ENCODE assay signal across 15 cellular contexts in genomic region chr9:137298983-137299521, GRCh38. TPM values are rescaled to one million over a fixed set of nuclear protein-coding genes. Genes with fewer than 3 reads are reported as not detected.
DNase-seq lines count a peak whose midpoint lies in the region; ATAC-seq and TF ChIP-seq lines count a peak whose summit lies in the region.
"Had no signal": no experiment of that assay in that cellular context is flagged by ENCODE, and none has a peak within 500 bp of the region (broad histone marks: within the 10 kb centered on the region; RNA-seq: fewer than 3 reads in every experiment).

No MANE protein-coding gene starts in this region.

- POLR2A ChIA-PET in WTC11 (lab: Charles Lee): interaction anchor here (1.0 kb wide), 1 partner anchor 58 kb away, joined by 3 read pairs; the partner anchor contains the start of gene TUBB4B

- no peak for TF ChIP-seq CTCF in BE2C (IDR thresholded peaks at IDR 0.05; ENCODE audit: low read depth, low read length)
- TF ChIP-seq CTCF in WTC11 (IDR thresholded peaks at IDR 0.05): no peak

- H3K23ac ChIP-seq in neuronal stem cell (ENCODE audit: low read depth, low read length, poor library complexity): no peak overlapping the region

- peak overlapping the region; percentile 58 for H2BK5ac ChIP-seq in neuronal stem cell (ENCODE audit: low read length)

- CTCF ChIA-PET in WTC11 (lab: Charles Lee): interaction anchor here (0.9 to 3.8 kb wide), 7 partner anchors 8 to 163 kb away, joined by 3 to 22 read pairs (median 4); partner anchors contain the start of genes ENTPD8, EXD3 and NOXA1

- intact Hi-C loops in left ventricle myocardium superior (cut with micrococcal nuclease): no loop called here
- intact Hi-C loops in posterior cingulate gyrus (cut with DNase I): loop anchor here (10.0 kb wide), 1 partner anchor 226 kb away; no protein-coding TSS in a partner anchor

- peaks cover 8% of the 10 kb centered on the region for H3K79me1 ChIP-seq in neuronal stem cell (ENCODE audit: low read depth, low read length)

- H3K36me3 Mint-ChIP-seq in WTC11: peaks cover 2% of the 10 kb centered on the region; the same call in 1 of the 2 replicates
- H3K36me3 Mint-ChIP-seq in T-helper 2 cell treated with Interferon-gamma antibody and Interleukin-4, amounts not matched to agents 5 μg/mL and 100 μg/mL, for 36 hours (ENCODE audit: low read depth): no peaks in the 10 kb centered on the region

- no peak overlapping the region for H4K91ac ChIP-seq in neuronal stem cell (ENCODE audit: low read depth, low read length, poor library complexity)

- peak overlapping the region; percentile 85 for H2AK5ac ChIP-seq in neuronal stem cell (ENCODE audit: low read depth, low read length)

- H3K4me3 ChIP-seq in BE2C (ENCODE audit: low read depth, low read length) (no peak overlapping the region), neuronal stem cell (ENCODE audit: low read length in 2 of 2) (peak overlapping the region; percentile 68 to 95)

- no peak overlapping the region for H3K14ac ChIP-seq in neuronal stem cell (ENCODE audit: low read length)

- H3K4ac ChIP-seq in neuronal stem cell (ENCODE audit: low read length): no peak overlapping the region

- H3K36me3 ChIP-seq in BE2C: no peaks in the 10 kb centered on the region
- peaks cover 5 to 14% of the 10 kb centered on the region in 2 donors for H3K36me3 ChIP-seq in neuronal stem cell (replicated peaks in 1 of 2; ENCODE audit: control insufficient read depth in 2 of 2, insufficient read depth in 2 of 2, low read length in 2 of 2)
- H3K36me3 ChIP-seq: neutrophil had no signal

- peaks cover 4% of the 10 kb centered on the region for H3K9me3 Mint-ChIP-seq in WTC11
- H3K9me3 Mint-ChIP-seq in T-helper 2 cell treated with Interferon-gamma antibody and Interleukin-4, amounts not matched to agents 5 μg/mL and 100 μg/mL, for 36 hours: no peaks in the 10 kb centered on the region
- H3K9me3 Mint-ChIP-seq: stimulated activated naive CD8-positive, alpha-beta T cell treated with anti-CD3 and anti-CD28 coated beads, Interleukin-15, Interleukin-2, amounts not matched to agents 100 ng/mL and 50 ng/mL, for 24 hours; T-helper 1 cell treated with Interleukin-12 subunit alpha and Interleukin-12 subunit beta and Interleukin-4 antibody, amounts not matched to agents 30 μg/mL and 1 μg/mL, for 36 hours had no signal

- DNase-seq in BE2C: peak; percentile 16
- peak; percentile 59 for DNase-seq in WTC11 (ENCODE audit: low spot score)
- DNase-seq in left ventricle myocardium superior: peak; percentile 37
- no peak for DNase-seq in neuronal stem cell (ENCODE audit: low spot score)
- DNase-seq in posterior cingulate gyrus: no peak
- DNase-seq in CD1c-positive myeloid dendritic cell (ENCODE audit: extremely low spot score): no peak
- DNase-seq in T-helper 2 cell treated with Interferon-gamma antibody and Interleukin-4, amounts not matched to agents 5 μg/mL and 100 μg/mL, for 36 hours (ENCODE audit: low spot score): no peak
- DNase-seq: activated CD8-positive, alpha-beta T cell treated with anti-CD3 and anti-CD28 coated beads, Interleukin-2, amount 10 ng/mL, durations not matched to agents 7 days and 5 days; NCI-H1436 treated with DMSO at 0.1 percent for 48 hours; stimulated activated CD4-positive, alpha-beta T cell treated with anti-CD3 and anti-CD28 coated beads, Interleukin-2, amount 100 ng/mL, for 48 hours had no signal

- H3K27me3 ChIP-seq in BE2C (peaks cover 6% of the 10 kb centered on the region; the same call in 1 of the 2 replicates), neuronal stem cell (ENCODE audit: control insufficient read depth in 3 of 3, insufficient read depth in 3 of 3, low read depth in 1 of 3, low read length in 3 of 3) (peaks cover 2 to 16% (median 3%) of the 10 kb centered on the region in 3 experiments)

- ATAC-seq in WTC11 (0 out of 2 replicates have a peak, but pooled peaks have one; percentile 1), left ventricle myocardium superior (no peak), GM18909 (IDR thresholded peaks at IDR 0.05; ENCODE audit: poor library complexity, unreplicated experiment) (no peak)
- ATAC-seq: activated CD8-positive, alpha-beta T cell treated with anti-CD3 and anti-CD28 coated beads, Interleukin-2, amount 10 ng/mL, durations not matched to agents 7 days and 5 days had no signal

- peaks cover 46% of the 10 kb centered on the region for H3K4me1 Mint-ChIP-seq in WTC11
- H3K4me1 Mint-ChIP-seq in T-helper 2 cell treated with Interferon-gamma antibody and Interleukin-4, amounts not matched to agents 5 μg/mL and 100 μg/mL, for 36 hours (ENCODE audit: low read depth): peaks cover 4% of the 10 kb centered on the region

- no peak overlapping the region for H3K27ac ChIP-seq in neuronal stem cell (replicated peaks; ENCODE audit: low read length)
- H3K27ac ChIP-seq: neutrophil had no signal

- H3K27me3 Mint-ChIP-seq in WTC11 (ENCODE audit: low read depth): peaks cover 41% of the 10 kb centered on the region
- H3K27me3 Mint-ChIP-seq in T-helper 2 cell treated with Interferon-gamma antibody and Interleukin-4, amounts not matched to agents 5 μg/mL and 100 μg/mL, for 36 hours (ENCODE audit: low read depth): peaks cover 42% of the 10 kb centered on the region

- no peak overlapping the region for H2BK12ac ChIP-seq in neuronal stem cell (ENCODE audit: low read length)

- H4K8ac ChIP-seq in neuronal stem cell (ENCODE audit: low read depth, low read length): no peak overlapping the region

- WGBS in neuronal stem cell (ENCODE audit: extremely low coverage in 2 of 2, insufficient read length in 2 of 2, insufficient replicate concordance in 1 of 2), 2 donors: no CpG with 5 or more reads among the region's 16 CpGs

- H3K4me2 ChIP-seq in neuronal stem cell (ENCODE audit: insufficient read depth, low read length, poor library complexity, severe bottlenecking): peak overlapping the region; percentile 52

- H2AFZ ChIP-seq in neuronal stem cell (ENCODE audit: low read length): no peak overlapping the region

- H2BK15ac ChIP-seq in neuronal stem cell (ENCODE audit: low read length): no peak overlapping the region

- H3K9ac ChIP-seq in neuronal stem cell (ENCODE audit: low read depth, low read length, poor library complexity): peak overlapping the region; percentile 60

- peaks cover 10% of the 10 kb centered on the region for H3K4me1 ChIP-seq in BE2C
- peaks cover 39 to 42% of the 10 kb centered on the region in 2 donors for H3K4me1 ChIP-seq in neuronal stem cell (ENCODE audit: control insufficient read depth in 2 of 2, insufficient read depth in 1 of 2, low read depth in 1 of 2, low read length in 2 of 2)

- peak overlapping the region; percentile 94 for H3K4me3 Mint-ChIP-seq in WTC11
- no peak overlapping the region for H3K4me3 Mint-ChIP-seq in T-helper 2 cell treated with Interferon-gamma antibody and Interleukin-4, amounts not matched to agents 5 μg/mL and 100 μg/mL, for 36 hours

- H3K18ac ChIP-seq in neuronal stem cell (ENCODE audit: low read length): peak overlapping the region; percentile 61

- H3K27ac Mint-ChIP-seq in WTC11: peak overlapping the region; percentile 70
- no peak overlapping the region for H3K27ac Mint-ChIP-seq in T-helper 2 cell treated with Interferon-gamma antibody and Interleukin-4, amounts not matched to agents 5 μg/mL and 100 μg/mL, for 36 hours
- H3K27ac Mint-ChIP-seq: activated CD8-positive, alpha-beta T cell treated with anti-CD3 and anti-CD28 coated beads, Interleukin-2, amount 10 ng/mL, durations not matched to agents 7 days and 5 days; stimulated activated naive CD8-positive, alpha-beta T cell treated with anti-CD3 and anti-CD28 coated beads, Interleukin-15, Interleukin-2, amounts not matched to agents 100 ng/mL and 50 ng/mL, for 24 hours; T-helper 1 cell treated with Interleukin-12 subunit alpha and Interleukin-12 subunit beta and Interleukin-4 antibody, amounts not matched to agents 30 μg/mL and 1 μg/mL, for 36 hours had no signal

- H3K9me3 ChIP-seq in BE2C (peaks cover 7% of the 10 kb centered on the region), neuronal stem cell (replicated peaks in 1 of 2; ENCODE audit: control insufficient read depth in 2 of 2, insufficient read depth in 1 of 2, low read depth in 1 of 2, low read length in 2 of 2) (peaks cover 0 to 8% of the 10 kb centered on the region in 2 donors)
- H3K9me3 ChIP-seq: neutrophil had no signal

- no peak overlapping the region for H2BK120ac ChIP-seq in neuronal stem cell (ENCODE audit: low read depth, low read length)

RNA-seq across cellular contexts. Expression of gene NRARP, which starts 3.0 kb away (rescaled TPM):
- 5.3 TPM for polyA plus RNA-seq in BE2C (2012; ENCODE audit: insufficient read depth, insufficient read length, low read depth)
- 46.7 to 52.4 TPM (median 51.5 TPM) in 3 replicates for total RNA-seq in WTC11 (2021)
- 4.0 TPM for total RNA-seq in left ventricle myocardium superior
- polyA plus RNA-seq in neuronal stem cell (2013, experiment 1 of 2): 51.2 TPM
- polyA plus RNA-seq in neuronal stem cell (2013, experiment 2 of 2): 51.6 TPM

RNA-seq across cellular contexts. Expression of gene TOR4A, which starts 21.5 kb away (rescaled TPM):
- 9.9 TPM for polyA plus RNA-seq in BE2C (2012; ENCODE audit: insufficient read depth, insufficient read length, low read depth)
- total RNA-seq in WTC11 (2021) (7.3 to 11.8 TPM (median 11.3 TPM) in 3 replicates), left ventricle myocardium superior (19.3 TPM)
- polyA plus RNA-seq in neuronal stem cell (2013, experiment 1 of 2): 3.1 TPM
- polyA plus RNA-seq in neuronal stem cell (2013, experiment 2 of 2): 3.0 TPM

RNA-seq across cellular contexts. Expression of gene NELFB, which starts 43.9 kb away (rescaled TPM):
- polyA plus RNA-seq in BE2C (2012; ENCODE audit: insufficient read depth, insufficient read length, low read depth): 204 TPM
- total RNA-seq in WTC11 (2021) (93.7 to 95.0 TPM (median 94.7 TPM) in 3 replicates), left ventricle myocardium superior (43.6 TPM)
- 45.7 TPM for polyA plus RNA-seq in neuronal stem cell (2013, experiment 1 of 2)
- polyA plus RNA-seq in neuronal stem cell (2013, experiment 2 of 2): 46.2 TPM

RNA-seq across cellular contexts. Expression of gene STPG3, which starts 48.0 kb away (rescaled TPM):
- polyA plus RNA-seq in BE2C (2012; ENCODE audit: insufficient read depth, insufficient read length, low read depth): not detected
- 0.21 to 0.26 TPM in 2 of 3 replicates, not detected in the other for total RNA-seq in WTC11 (2021)
- total RNA-seq in left ventricle myocardium superior: 0.69 TPM
- 0.07 TPM for polyA plus RNA-seq in neuronal stem cell (2013, experiment 1 of 2)
- polyA plus RNA-seq in neuronal stem cell (2013, experiment 2 of 2): not detected
- total RNA-seq: activated CD8-positive, alpha-beta T cell treated with anti-CD3 and anti-CD28 coated beads, Interleukin-2, amount 10 ng/mL, durations not matched to agents 7 days and 5 days; HT-29 had no signal

RNA-seq across cellular contexts. Expression of gene TUBB4B, which starts 58.0 kb away (rescaled TPM):
- 604 TPM for polyA plus RNA-seq in BE2C (2012; ENCODE audit: insufficient read depth, insufficient read length, low read depth)
- total RNA-seq in WTC11 (2021) (373 to 376 TPM (median 375 TPM) in 3 replicates), left ventricle myocardium superior (439 TPM)
- 358 TPM for polyA plus RNA-seq in neuronal stem cell (2013, experiment 1 of 2)
- 354 TPM for polyA plus RNA-seq in neuronal stem cell (2013, experiment 2 of 2)

Comparison
In these comparisons a context has a peak if more than half of its experiments do, and no peak if none do; other contexts are left out.
1. DNase-seq: peak in BE2C (single experiment), WTC11 (single experiment) and left ventricle myocardium superior (single experiment); none in neuronal stem cell (single experiment), posterior cingulate gyrus (0 of 10), CD1c-positive myeloid dendritic cell (single experiment) and T-helper 2 cell treated with Interferon-gamma antibody and Interleukin-4, amounts not matched to agents 5 μg/mL and 100 μg/mL, for 36 hours (single experiment).